ENCODE assay signal across 10 cellular contexts in the genomic region with DNA sequence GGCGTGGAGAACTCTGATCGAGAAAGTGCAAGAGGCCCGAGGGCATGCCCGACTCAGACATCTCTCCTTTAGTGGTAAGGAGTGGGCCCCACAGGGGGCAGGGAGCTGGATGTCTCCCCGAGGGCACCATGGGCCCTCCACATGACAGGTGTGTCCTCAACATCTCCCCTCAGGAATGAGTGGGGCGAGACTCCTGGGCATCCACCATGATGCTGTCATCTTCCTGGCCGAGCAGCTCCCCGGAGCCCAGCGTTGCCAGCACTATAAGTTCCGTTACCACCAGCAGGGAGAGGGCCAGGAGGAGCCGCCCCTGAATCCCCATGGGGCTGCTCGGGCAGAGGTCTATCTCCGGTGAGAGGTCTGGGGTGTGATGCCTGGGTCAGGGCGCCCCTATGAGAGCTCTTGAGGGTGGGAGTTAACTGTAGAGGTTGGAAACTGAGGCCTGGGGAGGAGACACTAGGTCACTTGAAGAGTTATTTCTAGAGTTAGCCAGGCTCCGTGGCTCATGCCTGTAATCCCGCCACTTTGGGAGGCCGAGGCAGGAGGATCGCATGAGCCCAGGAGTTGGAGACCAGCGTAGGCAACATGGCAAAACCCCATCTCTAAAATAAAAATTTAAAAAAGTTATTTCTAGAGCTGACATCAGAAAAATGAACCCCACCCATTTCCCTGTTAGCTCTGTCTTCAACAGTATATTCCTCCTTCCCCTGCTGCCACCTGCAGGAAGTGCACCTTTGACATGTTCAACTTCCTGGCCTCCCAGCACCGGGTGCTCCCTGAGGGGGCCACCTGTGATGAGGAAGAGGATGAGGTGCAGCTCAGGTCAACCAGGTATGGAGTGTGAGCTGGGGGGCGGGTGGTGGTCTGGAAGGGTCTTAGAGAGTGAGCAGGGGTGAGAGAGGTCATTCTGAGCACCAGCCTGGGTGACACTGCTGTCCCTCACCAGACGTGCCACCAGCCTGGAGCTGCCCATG. TPM values are rescaled to one million over a fixed set of nuclear protein-coding genes. Genes with fewer than 3 reads are reported as not detected.
A peak's percentile ranks its signal among the peaks of the same experiment; 100 is the strongest.
DNase-seq lines count a peak whose midpoint lies in the region; ATAC-seq, FAIRE-seq and TF ChIP-seq lines count a peak whose summit lies in the region.
"Had no signal": no experiment of that assay in that cellular context is flagged by ENCODE, and none has a peak within 500 bp of the region (broad histone marks: within the 10 kb centered on the region; RNA-seq: fewer than 3 reads in every experiment).

No MANE protein-coding gene starts in this region.

- H3K9me3 Mint-ChIP-seq in activated T-helper 1 cell treated with anti-CD3 and anti-CD28 coated beads, Interleukin-12 subunit alpha, Interleukin-12 subunit beta, Interleukin-2, Interleukin-4 antibody, amounts not matched to agents 30 ng/mL and 10 ng/mL and 1 ng/mL, durations not matched to agents 14 hours and 24 hours and 36 hours = no peaks in the 10 kb centered on the region
- H3K9me3 Mint-ChIP-seq in naive thymus-derived CD4-positive, alpha-beta T cell = no peaks in the 10 kb centered on the region

- CTCF ChIA-PET in naive thymus-derived CD4-positive, alpha-beta T cell (lab: Charles Lee) = interaction anchor here (0.8 to 1.6 kb wide), 6 partner anchors 10 to 44 kb away, joined by 3 to 7 read pairs (median 4); partner anchors contain the start of gene LIN37

- POLR2A ChIA-PET in naive thymus-derived CD4-positive, alpha-beta T cell (lab: Charles Lee) = interaction anchor here (0.6 to 1.5 kb wide), 4 partner anchors 9 to 89 kb away, joined by 3 to 6 read pairs (median 6); partner anchors contain the start of genes COX6B1 and KMT2B

- H3K4me3 ChIP-seq in GM23248 = no peak overlapping the region
- no peak overlapping the region for H3K4me3 ChIP-seq in naive thymus-derived CD4-positive, alpha-beta T cell (ENCODE audit: low read length)
- H3K4me3 ChIP-seq: heart right ventricle had no signal

- peak overlapping the region; percentile 32 for H3K4me3 Mint-ChIP-seq in activated T-helper 1 cell treated with anti-CD3 and anti-CD28 coated beads, Interleukin-12 subunit alpha, Interleukin-12 subunit beta, Interleukin-2, Interleukin-4 antibody, amounts not matched to agents 30 ng/mL and 10 ng/mL and 1 ng/mL, durations not matched to agents 14 hours and 24 hours and 36 hours
- peak overlapping the region in 5 of 10 donors; percentile 44 to 77 (median 60) for H3K4me3 Mint-ChIP-seq in naive thymus-derived CD4-positive, alpha-beta T cell

- no peak for TF ChIP-seq CTCF in D721Med (IDR thresholded peaks at IDR 0.05; ENCODE audit: insufficient read depth, missing control alignments)

- H3K79me2 ChIP-seq in GM23248 (ENCODE audit: insufficient read depth) = no peaks in the 10 kb centered on the region

- H3K9me3 ChIP-seq in GM23248 (ENCODE audit: low read depth) = no peaks in the 10 kb centered on the region
- H3K9me3 ChIP-seq in naive thymus-derived CD4-positive, alpha-beta T cell (ENCODE audit: control insufficient read depth in 2 of 3, low read length in 3 of 3) = no peaks in the 10 kb centered on the region
- H3K9me3 ChIP-seq: heart right ventricle had no signal

- H3K27me3 Mint-ChIP-seq in activated T-helper 1 cell treated with anti-CD3 and anti-CD28 coated beads, Interleukin-12 subunit alpha, Interleukin-12 subunit beta, Interleukin-2, Interleukin-4 antibody, amounts not matched to agents 30 ng/mL and 10 ng/mL and 1 ng/mL, durations not matched to agents 14 hours and 24 hours and 36 hours (ENCODE audit: insufficient read depth) = no peaks in the 10 kb centered on the region
- no peaks in the 10 kb centered on the region for H3K27me3 Mint-ChIP-seq in naive thymus-derived CD4-positive, alpha-beta T cell

- H3K9me2 ChIP-seq in GM23248 (ENCODE audit: insufficient read depth) = no peaks in the 10 kb centered on the region

- no peak overlapping the region for H3K27ac Mint-ChIP-seq in activated T-helper 1 cell treated with anti-CD3 and anti-CD28 coated beads, Interleukin-12 subunit alpha, Interleukin-12 subunit beta, Interleukin-2, Interleukin-4 antibody, amounts not matched to agents 30 ng/mL and 10 ng/mL and 1 ng/mL, durations not matched to agents 14 hours and 24 hours and 36 hours
- H3K27ac Mint-ChIP-seq in naive thymus-derived CD4-positive, alpha-beta T cell = peak overlapping the region in 8 of 9 donors; percentile 28 to 80 (median 62)

- H3K27me3 ChIP-seq in GM23248 (replicated peaks; ENCODE audit: insufficient read depth) = no peaks in the 10 kb centered on the region
- no peaks in the 10 kb centered on the region for H3K27me3 ChIP-seq in naive thymus-derived CD4-positive, alpha-beta T cell (ENCODE audit: control insufficient read depth in 2 of 2, insufficient read depth in 2 of 2, low read length in 2 of 2)
- H3K27me3 ChIP-seq: heart right ventricle had no signal

- in situ Hi-C loops in GM23248 (cut with MboI) = no loop called here

- WGBS in GM23248 (ENCODE audit: low coverage in 1 of 2, low lambda C conversion rate in 2 of 2, missing lambda C conversion rate in 2 of 2), 2 experiments = 83 to 87% methylated on average over 22 of the region's 22 CpGs

- peaks cover 3% of the 10 kb centered on the region for H3K4me1 Mint-ChIP-seq in activated T-helper 1 cell treated with anti-CD3 and anti-CD28 coated beads, Interleukin-12 subunit alpha, Interleukin-12 subunit beta, Interleukin-2, Interleukin-4 antibody, amounts not matched to agents 30 ng/mL and 10 ng/mL and 1 ng/mL, durations not matched to agents 14 hours and 24 hours and 36 hours (ENCODE audit: low read depth)
- H3K4me1 Mint-ChIP-seq in naive thymus-derived CD4-positive, alpha-beta T cell = peaks cover 26 to 47% (median 28%) of the 10 kb centered on the region in 7 donors

- no peak overlapping the region for H3K9ac ChIP-seq in GM23248

- H3K4me1 ChIP-seq in GM23248 (ENCODE audit: insufficient read depth) = no peaks in the 10 kb centered on the region
- H3K4me1 ChIP-seq in naive thymus-derived CD4-positive, alpha-beta T cell (ENCODE audit: control insufficient read depth in 2 of 2, insufficient read depth in 2 of 2, low read length in 2 of 2) = peaks cover 8 to 10% of the 10 kb centered on the region in 2 donors

- no peak overlapping the region for H2AFZ ChIP-seq in GM23248

- peaks cover 21% of the 10 kb centered on the region; the same call in 1 of the 2 replicates for H3F3A ChIP-seq in GM23248 (ENCODE audit: insufficient read depth)

- no peak for FAIRE-seq in D721Med (lab: Jason Lieb, UNC)
- FAIRE-seq: colon had no signal

- H4K20me1 ChIP-seq in GM23248 (ENCODE audit: insufficient read depth) = no peaks in the 10 kb centered on the region

- no peak overlapping the region for H3K27ac ChIP-seq in GM23248
- H3K27ac ChIP-seq in naive thymus-derived CD4-positive, alpha-beta T cell (ENCODE audit: low read depth, low read length) = peak overlapping the region; percentile 54
- H3K27ac ChIP-seq: heart right ventricle had no signal

- DNase-seq in D721Med (ENCODE audit: insufficient read length, low spot score) = peak; percentile 28
- DNase-seq in GM23248 = peak; percentile 43
- DNase-seq in activated T-helper 1 cell treated with anti-CD3 and anti-CD28 coated beads, Interleukin-12 subunit alpha, Interleukin-12 subunit beta, Interleukin-2, Interleukin-4 antibody, amounts not matched to agents 30 ng/mL and 10 ng/mL and 1 ng/mL, durations not matched to agents 14 hours and 24 hours and 36 hours (ENCODE audit: low spot score) = no peak
- DNase-seq in naive thymus-derived CD4-positive, alpha-beta T cell = peak in 3 of 9 donors; percentile 27 to 44 (median 36)
- DNase-seq in occipital lobe (lab: John Stamatoyannopoulos, UW) = no peak
- DNase-seq in UCSD-AML1 (lab: John Stamatoyannopoulos, UW; ENCODE audit: unreplicated experiment) = no peak
- DNase-seq: heart right ventricle, substantia nigra had no signal

- ATAC-seq in naive thymus-derived CD4-positive, alpha-beta T cell = no peak
- no peak for ATAC-seq in HG02678 (IDR thresholded peaks at IDR 0.05; ENCODE audit: unreplicated experiment)
- ATAC-seq: heart right ventricle had no signal

- H3K4me2 ChIP-seq in GM23248 (ENCODE audit: unreplicated experiment) = no peak overlapping the region

- no peaks in the 10 kb centered on the region; the same call in 1 of the 2 replicates for H3K36me3 ChIP-seq in GM23248 (ENCODE audit: low read depth)
- peaks cover 0 to 72% (median 4%) of the 10 kb centered on the region in 3 experiments for H3K36me3 ChIP-seq in naive thymus-derived CD4-positive, alpha-beta T cell (ENCODE audit: control insufficient read depth in 2 of 3, insufficient read depth in 3 of 3, low read length in 3 of 3)

- intact Hi-C loops in activated T-helper 1 cell treated with anti-CD3 and anti-CD28 coated beads, Interleukin-12 subunit alpha, Interleukin-12 subunit beta, Interleukin-2, Interleukin-4 antibody, amounts not matched to agents 30 ng/mL and 10 ng/mL and 1 ng/mL, durations not matched to agents 14 hours and 24 hours and 36 hours (cut with micrococcal nuclease) = no loop called here
- intact Hi-C loops in naive thymus-derived CD4-positive, alpha-beta T cell (cut with micrococcal nuclease) = loop anchor here in 1 of 2 donors (1.0 kb wide), 1 partner anchor 15 kb away; no protein-coding TSS in a partner anchor

- peaks cover 45% of the 10 kb centered on the region for H3K36me3 Mint-ChIP-seq in activated T-helper 1 cell treated with anti-CD3 and anti-CD28 coated beads, Interleukin-12 subunit alpha, Interleukin-12 subunit beta, Interleukin-2, Interleukin-4 antibody, amounts not matched to agents 30 ng/mL and 10 ng/mL and 1 ng/mL, durations not matched to agents 14 hours and 24 hours and 36 hours (ENCODE audit: low read depth)
- H3K36me3 Mint-ChIP-seq in naive thymus-derived CD4-positive, alpha-beta T cell = peaks cover 1 to 22% (median 6%) of the 10 kb centered on the region in 5 donors

RNA-seq across cellular contexts. Expression of gene IGFLR1, which starts 5.1 kb away (rescaled TPM):
- total RNA-seq in GM23248 (2014; rRNA removed; shearing (Covaris generic)) = 1.4 TPM in 1 of 2 replicates, not detected in the other
- 3.2 and 3.3 TPM in 2 replicates for polyA plus RNA-seq in GM23248 (2016; fragmentation: Nextera tagmentation; extraction: Ambion mirVana)
- 105 and 106 TPM in 2 replicates for total RNA-seq in activated T-helper 1 cell treated with anti-CD3 and anti-CD28 coated beads, Interleukin-12 subunit alpha, Interleukin-12 subunit beta, Interleukin-2, Interleukin-4 antibody, amounts not matched to agents 30 ng/mL and 10 ng/mL and 1 ng/mL, durations not matched to agents 14 hours and 24 hours and 36 hours
- total RNA-seq in naive thymus-derived CD4-positive, alpha-beta T cell = 100 to 1,000 TPM in 2 of 5 experiments, 10 to 100 TPM in 3; 61.4 to 113 (median 62.8) TPM
- 100 to 1,000 TPM in 1 of 2 donors, 10 to 100 TPM in 1; 99.5 to 107 TPM for polyA plus RNA-seq in naive thymus-derived CD4-positive, alpha-beta T cell
- 0.47 TPM for total RNA-seq in occipital lobe

RNA-seq across cellular contexts. Expression of gene U2AF1L4, which starts 8.0 kb away (rescaled TPM):
- 10.7 and 18.8 TPM in 2 replicates for total RNA-seq in GM23248 (2014; rRNA removed; shearing (Covaris generic))
- polyA plus RNA-seq in GM23248 (2016; fragmentation: Nextera tagmentation; extraction: Ambion mirVana) = 23.1 and 25.3 TPM in 2 replicates
- total RNA-seq in activated T-helper 1 cell treated with anti-CD3 and anti-CD28 coated beads, Interleukin-12 subunit alpha, Interleukin-12 subunit beta, Interleukin-2, Interleukin-4 antibody, amounts not matched to agents 30 ng/mL and 10 ng/mL and 1 ng/mL, durations not matched to agents 14 hours and 24 hours and 36 hours = 28.1 and 29.7 TPM in 2 replicates
- 10 to 100 TPM; 33.7 to 86.8 (median 68.6) TPM for total RNA-seq in naive thymus-derived CD4-positive, alpha-beta T cell
- polyA plus RNA-seq in naive thymus-derived CD4-positive, alpha-beta T cell = 10 to 100 TPM; 75.7 to 89.7 TPM
- total RNA-seq in occipital lobe = 8.7 TPM

RNA-seq across cellular contexts. Expression of gene PSENEN, which starts 8.3 kb away (rescaled TPM):
- 15.7 and 21.6 TPM in 2 replicates for total RNA-seq in GM23248 (2014; rRNA removed; shearing (Covaris generic))
- 99.7 and 108 TPM in 2 replicates for polyA plus RNA-seq in GM23248 (2016; fragmentation: Nextera tagmentation; extraction: Ambion mirVana)
- total RNA-seq in activated T-helper 1 cell treated with anti-CD3 and anti-CD28 coated beads, Interleukin-12 subunit alpha, Interleukin-12 subunit beta, Interleukin-2, Interleukin-4 antibody, amounts not matched to agents 30 ng/mL and 10 ng/mL and 1 ng/mL, durations not matched to agents 14 hours and 24 hours and 36 hours = 50.6 and 54.6 TPM in 2 replicates
- total RNA-seq in naive thymus-derived CD4-positive, alpha-beta T cell = 10 to 100 TPM; 20.4 to 50.9 (median 26.3) TPM
- polyA plus RNA-seq in naive thymus-derived CD4-positive, alpha-beta T cell = 10 to 100 TPM; 49.0 to 79.1 TPM
- total RNA-seq in occipital lobe = 7.2 TPM

RNA-seq across cellular contexts. Expression of gene LIN37, which starts 11.2 kb away (rescaled TPM):
- 12.0 and 12.3 TPM in 2 replicates for total RNA-seq in GM23248 (2014; rRNA removed; shearing (Covaris generic))
- 9.5 and 9.7 TPM in 2 replicates for polyA plus RNA-seq in GM23248 (2016; fragmentation: Nextera tagmentation; extraction: Ambion mirVana)
- 9.3 and 9.8 TPM in 2 replicates for total RNA-seq in activated T-helper 1 cell treated with anti-CD3 and anti-CD28 coated beads, Interleukin-12 subunit alpha, Interleukin-12 subunit beta, Interleukin-2, Interleukin-4 antibody, amounts not matched to agents 30 ng/mL and 10 ng/mL and 1 ng/mL, durations not matched to agents 14 hours and 24 hours and 36 hours
- 10 to 100 TPM in 4 of 5 experiments, 1 to 10 TPM in 1; 7.9 to 33.1 (median 18.9) TPM for total RNA-seq in naive thymus-derived CD4-positive, alpha-beta T cell
- polyA plus RNA-seq in naive thymus-derived CD4-positive, alpha-beta T cell = 10 to 100 TPM in 1 of 2 donors, 1 to 10 TPM in 1; 6.7 to 20.6 TPM
- 8.3 TPM for total RNA-seq in occipital lobe

RNA-seq across cellular contexts. Expression of gene KMT2B, which starts 19.4 kb away (rescaled TPM):
- total RNA-seq in GM23248 (2014; rRNA removed; shearing (Covaris generic)) = 6.8 and 7.5 TPM in 2 replicates
- 4.0 and 4.1 TPM in 2 replicates for polyA plus RNA-seq in GM23248 (2016; fragmentation: Nextera tagmentation; extraction: Ambion mirVana)
- 61.9 and 65.2 TPM in 2 replicates for total RNA-seq in activated T-helper 1 cell treated with anti-CD3 and anti-CD28 coated beads, Interleukin-12 subunit alpha, Interleukin-12 subunit beta, Interleukin-2, Interleukin-4 antibody, amounts not matched to agents 30 ng/mL and 10 ng/mL and 1 ng/mL, durations not matched to agents 14 hours and 24 hours and 36 hours
- total RNA-seq in naive thymus-derived CD4-positive, alpha-beta T cell = 10 to 100 TPM; 64.2 to 79.8 (median 77.3) TPM
- polyA plus RNA-seq in naive thymus-derived CD4-positive, alpha-beta T cell = 1 to 10 TPM in 1 of 2 donors, under 1 TPM in 1; 0.60 to 3.2 TPM
- 3.0 TPM for total RNA-seq in occipital lobe

Comparison
In these comparisons a context has a peak if more than half of its experiments do, and no peak if none do; other contexts are left out.
1. DNase-seq: peak in D721Med (single experiment) and GM23248 (single experiment); none in activated T-helper 1 cell treated with anti-CD3 and anti-CD28 coated beads, Interleukin-12 subunit alpha, Interleukin-12 subunit beta, Interleukin-2, Interleukin-4 antibody, amounts not matched to agents 30 ng/mL and 10 ng/mL and 1 ng/mL, durations not matched to agents 14 hours and 24 hours and 36 hours (single experiment), occipital lobe (single experiment) and UCSD-AML1 (single experiment).
2. RNA of gene IGFLR1, which starts 5.1 kb away (total RNA-seq): 105 to 106 TPM in activated T-helper 1 cell treated with anti-CD3 and anti-CD28 coated beads, Interleukin-12 subunit alpha, Interleukin-12 subunit beta, Interleukin-2, Interleukin-4 antibody, amounts not matched to agents 30 ng/mL and 10 ng/mL and 1 ng/mL, durations not matched to agents 14 hours and 24 hours and 36 hours and 61.4 to 113 TPM in naive thymus-derived CD4-positive, alpha-beta T cell; 1.4 TPM in GM23248 and 0.47 TPM in occipital lobe (single experiment); every median in the first group is over 10 times any median in the second.